2 cellular contexts compared by ENCODE assay signal in genomic region chr18:63963610-63964256, GRCh38.
TF ChIP-seq lines count a peak whose summit lies in the region.

No MANE protein-coding gene starts in this region.

TF ChIP-seq in SK-N-SH, 30 proteins besides CTCF, POLR2A, EP300 and RAD21:
- TF ChIP-seq SMC3 (IDR thresholded peaks at IDR 0.05; ENCODE audit: low read depth, low read length) (peak; percentile 61), IRF3 (IDR thresholded peaks at IDR 0.05; ENCODE audit: low read depth, low read length) (no peak)

TF ChIP-seq in HepG2, 621 proteins besides CTCF, POLR2A, EP300 and RAD21:
- TF ChIP-seq ZNF552 (CRISPR knock-in tag; IDR thresholded peaks at IDR 0.05; ENCODE audit: borderline replicate concordance) (no peak), STAG1 (CRISPR knock-in tag; IDR thresholded peaks at IDR 0.05) (peak; percentile 50), HOXA5 (CRISPR knock-in tag; IDR thresholded peaks at IDR 0.05) (no peak), FOXA1 (IDR thresholded peaks at IDR 0.05) (no peak), FOXA1 (CRISPR knock-in tag; IDR thresholded peaks at IDR 0.05) (no peak), ZSCAN29 (CRISPR knock-in tag; conservative IDR thresholded peaks at IDR 0.05) (no peak), SATB2 (CRISPR knock-in tag; IDR thresholded peaks at IDR 0.05) (no peak)
